In the genomic region with DNA sequence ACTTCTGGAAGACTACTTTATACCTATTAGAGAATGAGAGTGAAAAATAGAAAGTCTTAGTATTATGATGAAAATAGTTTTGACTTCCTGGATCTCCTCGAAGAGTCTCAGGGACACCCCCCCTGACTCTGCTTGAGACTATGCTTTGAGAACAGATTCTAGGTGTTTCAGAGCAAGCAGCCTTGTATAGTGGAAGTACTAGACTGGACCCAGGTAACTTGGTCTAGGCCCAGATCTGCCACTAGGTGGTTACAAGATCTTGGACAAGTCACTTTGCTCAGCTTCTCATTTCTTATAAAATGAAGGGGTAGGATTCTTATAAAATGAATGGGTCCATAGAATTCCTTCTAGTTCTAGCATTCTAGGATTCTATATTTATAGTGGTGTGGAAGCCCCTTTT, we compare ENCODE assay signal across 8 cellular contexts. TPM values are rescaled to one million over a fixed set of nuclear protein-coding genes. Genes with fewer than 3 reads are reported as not detected.
DNase-seq lines count a peak whose midpoint lies in the region; ATAC-seq, FAIRE-seq and TF ChIP-seq lines count a peak whose summit lies in the region.

No MANE protein-coding gene starts in this region.

- H3K27ac ChIP-seq in cardiac muscle cell (no peak overlapping the region), right atrium auricular region (no peak overlapping the region), sigmoid colon (no peak overlapping the region)

- H3K4me3 ChIP-seq in cardiac muscle cell: no peak overlapping the region
- no peak overlapping the region for H3K4me3 ChIP-seq in right atrium auricular region
- H3K4me3 ChIP-seq in sigmoid colon: no peak overlapping the region

- peaks cover 15% of the 10 kb centered on the region for H3K36me3 Mint-ChIP-seq in activated naive CD8-positive, alpha-beta T cell treated with anti-CD3 and anti-CD28 coated beads for 36 hours
- peaks cover 5 to 9% of the 10 kb centered on the region in 2 donors for H3K36me3 Mint-ChIP-seq in stimulated activated naive B cell treated with anti-CD40 and anti-IgM and Interleukin-4, amounts not matched to agents 10 μg/mL and 1 μg/mL and 100 μg/mL, for 72 hours

- no peaks in the 10 kb centered on the region for H3K9me3 ChIP-seq in cardiac muscle cell (ENCODE audit: low read depth)
- no peaks in the 10 kb centered on the region for H3K9me3 ChIP-seq in right atrium auricular region
- no peaks in the 10 kb centered on the region for H3K9me3 ChIP-seq in sigmoid colon

- ATAC-seq in HG03095 (IDR thresholded peaks at IDR 0.05; ENCODE audit: unreplicated experiment): peak; percentile 87
- peak; percentile 50 to 68 for ATAC-seq in stimulated activated naive B cell treated with anti-CD40 and anti-IgM and Interleukin-4, amounts not matched to agents 10 μg/mL and 1 μg/mL and 100 μg/mL, for 72 hours (replicated peaks)

- WGBS in sigmoid colon, 2 donors: 76 to 83% methylated on average over 1 of the region's 1 CpG

- H3K36me3 ChIP-seq in cardiac muscle cell: no peaks in the 10 kb centered on the region
- peaks cover 12% of the 10 kb centered on the region for H3K36me3 ChIP-seq in right atrium auricular region
- peaks cover 0 to 40% (median 0%) of the 10 kb centered on the region in 4 donors for H3K36me3 ChIP-seq in sigmoid colon

- H3K4me1 Mint-ChIP-seq in activated naive CD8-positive, alpha-beta T cell treated with anti-CD3 and anti-CD28 coated beads for 36 hours: peaks cover 22% of the 10 kb centered on the region
- H3K4me1 Mint-ChIP-seq in stimulated activated naive B cell treated with anti-CD40 and anti-IgM and Interleukin-4, amounts not matched to agents 10 μg/mL and 1 μg/mL and 100 μg/mL, for 72 hours: peaks cover 9 to 10% of the 10 kb centered on the region in 2 donors

- no peaks in the 10 kb centered on the region for H3K27me3 ChIP-seq in cardiac muscle cell
- no peaks in the 10 kb centered on the region for H3K27me3 ChIP-seq in right atrium auricular region
- H3K27me3 ChIP-seq in sigmoid colon: no peaks in the 10 kb centered on the region

- no peak for TF ChIP-seq POLR2A in sigmoid colon (IDR thresholded peaks at IDR 0.05)

- H3K4me1 ChIP-seq in cardiac muscle cell (ENCODE audit: low read depth) (no peaks in the 10 kb centered on the region), right atrium auricular region (no peaks in the 10 kb centered on the region), sigmoid colon (peaks cover 0 to 19% (median 7%) of the 10 kb centered on the region in 4 donors)

- no peaks in the 10 kb centered on the region for H3K9me3 Mint-ChIP-seq in activated naive CD8-positive, alpha-beta T cell treated with anti-CD3 and anti-CD28 coated beads for 36 hours
- H3K9me3 Mint-ChIP-seq in stimulated activated naive B cell treated with anti-CD40 and anti-IgM and Interleukin-4, amounts not matched to agents 10 μg/mL and 1 μg/mL and 100 μg/mL, for 72 hours: no peaks in the 10 kb centered on the region

- intact Hi-C loops in sigmoid colon (cut with DNase I): no loop called here

- no peak for DNase-seq in cardiac muscle cell (ENCODE audit: low read depth in 1 of 2, low spot score in 1 of 2)
- no peak for DNase-seq in right atrium auricular region (ENCODE audit: low spot score)
- no peak for DNase-seq in activated naive CD8-positive, alpha-beta T cell treated with anti-CD3 and anti-CD28 coated beads for 36 hours
- no peak for DNase-seq in stimulated activated naive B cell treated with anti-CD40 and anti-IgM and Interleukin-4, amounts not matched to agents 10 μg/mL and 1 μg/mL and 100 μg/mL, for 72 hours
- DNase-seq in NCI-H510A treated with DMSO at 0.1 percent for 48 hours (lab: John Stamatoyannopoulos, UW): no peak
- no peak for DNase-seq in sigmoid colon
- DNase-seq in HTR-8/SVneo (ENCODE audit: insufficient read length, low spot score): no peak

- H3K27me3 Mint-ChIP-seq in activated naive CD8-positive, alpha-beta T cell treated with anti-CD3 and anti-CD28 coated beads for 36 hours: no peaks in the 10 kb centered on the region
- H3K27me3 Mint-ChIP-seq in stimulated activated naive B cell treated with anti-CD40 and anti-IgM and Interleukin-4, amounts not matched to agents 10 μg/mL and 1 μg/mL and 100 μg/mL, for 72 hours: no peaks in the 10 kb centered on the region

- peak overlapping the region; percentile 54 for H3K27ac Mint-ChIP-seq in activated naive CD8-positive, alpha-beta T cell treated with anti-CD3 and anti-CD28 coated beads for 36 hours
- H3K27ac Mint-ChIP-seq in stimulated activated naive B cell treated with anti-CD40 and anti-IgM and Interleukin-4, amounts not matched to agents 10 μg/mL and 1 μg/mL and 100 μg/mL, for 72 hours: no peak overlapping the region

- no peak for TF ChIP-seq EP300 in sigmoid colon (IDR thresholded peaks at IDR 0.05)

- TF ChIP-seq CTCF in cardiac muscle cell (IDR thresholded peaks at IDR 0.05; ENCODE audit: low read depth, low read length): peak; percentile 28
- TF ChIP-seq CTCF in right atrium auricular region (IDR thresholded peaks at IDR 0.05): peak in 1 of 2 donors; percentile 15
- no peak for TF ChIP-seq CTCF in sigmoid colon (IDR thresholded peaks at IDR 0.05)

- H3K4me3 Mint-ChIP-seq in activated naive CD8-positive, alpha-beta T cell treated with anti-CD3 and anti-CD28 coated beads for 36 hours: no peak overlapping the region
- H3K4me3 Mint-ChIP-seq in stimulated activated naive B cell treated with anti-CD40 and anti-IgM and Interleukin-4, amounts not matched to agents 10 μg/mL and 1 μg/mL and 100 μg/mL, for 72 hours: no peak overlapping the region

- FAIRE-seq in HTR-8/SVneo (lab: Jason Lieb, UNC): no peak

RNA-seq across cellular contexts. Expression of a gene that starts 9.1 kb away (rescaled TPM):
- total RNA-seq in cardiac muscle cell (4.3 and 7.1 TPM in 2 replicates), right atrium auricular region (10 to 100 TPM; 16.4 to 20.2 TPM), sigmoid colon (10 to 100 TPM; 11.1 to 24.7 (median 22.3) TPM)
- polyA plus RNA-seq in cardiac muscle cell (11.3 and 12.4 TPM in 2 replicates), sigmoid colon (10 to 100 TPM; 16.9 to 48.3 (median 22.2) TPM)
- 10 to 100 TPM; 11.4 to 12.1 TPM for total RNA-seq in activated naive CD8-positive, alpha-beta T cell treated with anti-CD3 and anti-CD28 coated beads for 36 hours
